1 cellular context compared by ENCODE assay signal in genomic region chr17:78141437-78142112, GRCh38.
TF ChIP-seq lines count a peak whose summit lies in the region.

No MANE protein-coding gene starts in this region.

TF ChIP-seq in HepG2, 621 proteins besides CTCF, POLR2A, EP300 and RAD21 (continued from another document):
- TF ChIP-seq HNF1A (IDR thresholded peaks at IDR 0.05; ENCODE audit: low read depth) (no peak), HNF1A (CRISPR knock-in tag; IDR thresholded peaks at IDR 0.05; ENCODE audit: borderline replicate concordance) (0 out of 2 replicates have a peak, but pooled peaks have one; percentile 25), ZNF10 (CRISPR knock-in tag; IDR thresholded peaks at IDR 0.05; ENCODE audit: borderline replicate concordance, low read depth) (no peak), IKZF5 (CRISPR knock-in tag; IDR thresholded peaks at IDR 0.05) (0 out of 2 replicates have a peak, but pooled peaks have one; percentile 20), PRDM10 (CRISPR knock-in tag; IDR thresholded peaks at IDR 0.05; ENCODE audit: low read depth) (peak; percentile 26; the same call in 1 of the 2 replicates), ZBTB33 (CRISPR knock-in tag; IDR thresholded peaks at IDR 0.05) (0 out of 2 replicates have a peak, but pooled peaks have one; percentile 33), ZNF782 (CRISPR knock-in tag; IDR thresholded peaks at IDR 0.05; ENCODE audit: borderline replicate concordance) (peak; percentile 52; the same call in 1 of the 2 replicates), E2F5 (CRISPR knock-in tag; conservative IDR thresholded peaks at IDR 0.05) (0 out of 2 replicates have a peak, but pooled peaks have one; percentile 28), NFE2L1 (CRISPR knock-in tag; IDR thresholded peaks at IDR 0.05; ENCODE audit: borderline replicate concordance) (0 out of 2 replicates have a peak, but pooled peaks have one; percentile 37), ZNF343 (CRISPR knock-in tag; IDR thresholded peaks at IDR 0.05) (0 out of 2 replicates have a peak, but pooled peaks have one; percentile 65), ZNF160 (CRISPR knock-in tag; IDR thresholded peaks at IDR 0.05) (no peak)
